19 cellular contexts compared by ENCODE assay signal in genomic region chr7:100552532-100552931, GRCh38. TPM values are rescaled to one million over a fixed set of nuclear protein-coding genes. Genes with fewer than 3 reads are reported as not detected.
"Had no signal": no experiment of that assay in that cellular context is flagged by ENCODE, and none has a peak within 500 bp of the region (broad histone marks: within the 10 kb centered on the region; RNA-seq: fewer than 3 reads in every experiment).

No MANE protein-coding gene starts in this region.

- H3K4me3 Mint-ChIP-seq: immature natural killer cell had no signal

- H3K27me3 ChIP-seq: cardiac muscle cell, esophagus squamous epithelium, upper lobe of left lung had no signal

- H3K9me3 Mint-ChIP-seq: immature natural killer cell had no signal

- H3K27ac ChIP-seq: cardiac muscle cell, esophagus squamous epithelium, lower lobe of right lung, prostate gland, upper lobe of left lung had no signal

- H3K4me3 ChIP-seq: cardiac muscle cell, esophagus squamous epithelium, lower lobe of right lung, prostate gland, upper lobe of left lung had no signal

- H3K9me3 ChIP-seq: esophagus squamous epithelium, lower lobe of right lung, prostate gland, upper lobe of left lung had no signal

- DNase-seq: activated CD4-positive, alpha-beta T cell treated with anti-CD3 and anti-CD28 coated beads, Interleukin-2, amount 50 U/mL, for 1 hour; activated CD8-positive, alpha-beta memory T cell treated with anti-CD3 and anti-CD28 coated beads, Interleukin-2, amount 50 U/mL, for 4 hours; activated effector memory CD4-positive, alpha-beta T cell treated with anti-CD3 and anti-CD28 coated beads, Interleukin-2, amount 50 U/mL, for 16 hours; esophagus squamous epithelium; foreskin fibroblast; immature natural killer cell; left cardiac atrium; lower lobe of right lung; midbrain; nucleus accumbens; SIG-M5; stimulated activated CD4-positive, alpha-beta T cell treated with anti-CD3 and anti-CD28 coated beads, Interleukin-2, amount 100 ng/mL, for 24 hours; stimulated activated naive CD4-positive, alpha-beta T cell treated with Interleukin-2 at 50 U/mL for 16 hours; T1000; upper lobe of left lung had no signal

- ATAC-seq: left cardiac atrium, lower lobe of right lung, sciatic nerve had no signal

RNA-seq across cellular contexts. Expression of gene SAP25, which starts 21.2 kb away (rescaled TPM):
- polyA plus RNA-seq: immature natural killer cell had no signal

RNA-seq across cellular contexts. Expression of gene FBXO24, which starts 33.6 kb away (rescaled TPM):
- total RNA-seq: temporal lobe had no signal
